In the genomic region with DNA sequence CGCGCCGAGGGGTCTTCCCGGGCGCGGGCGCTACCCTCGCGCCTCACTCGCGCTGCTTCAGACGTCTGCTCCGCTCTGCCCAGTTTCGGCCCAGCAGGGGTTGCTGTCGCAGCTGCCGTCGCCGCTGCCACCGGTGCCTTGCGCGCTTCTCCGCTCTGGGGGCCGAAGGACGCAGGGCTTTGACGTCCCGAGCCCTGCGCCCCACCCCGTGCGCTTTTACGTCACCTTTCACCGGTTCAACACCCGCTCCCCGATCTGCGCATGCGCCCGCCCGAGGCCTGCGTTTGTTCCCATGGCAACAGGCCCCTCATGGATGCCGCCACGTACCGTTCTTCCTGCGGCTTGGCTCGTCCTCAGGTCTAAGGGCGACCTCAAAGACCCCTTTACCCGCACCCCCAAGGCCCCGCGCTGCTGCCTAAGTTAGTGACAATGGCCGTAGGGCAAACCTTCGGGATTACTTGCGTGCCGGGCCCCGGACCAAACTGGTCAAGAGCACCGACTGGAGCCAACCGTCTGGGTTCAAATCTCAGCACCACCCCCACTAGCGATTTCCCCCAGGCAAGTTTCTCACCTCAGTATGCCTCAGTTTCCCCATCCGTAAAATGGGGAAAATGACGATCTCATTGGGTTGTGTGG, we compare ENCODE assay signal across 1 cellular context.
TF ChIP-seq lines count a peak whose summit lies in the region.

No MANE protein-coding gene starts in this region.

TF ChIP-seq in HepG2, 621 proteins besides CTCF, POLR2A, EP300 and RAD21 (continued from another document and continues in another):
- TF ChIP-seq HDAC6 (IDR thresholded peaks at IDR 0.05; ENCODE audit: low read depth, low read length): no peak
- TF ChIP-seq MYNN (CRISPR knock-in tag; IDR thresholded peaks at IDR 0.05; ENCODE audit: low read depth): no peak
- no peak for TF ChIP-seq ZNF343 (CRISPR knock-in tag; IDR thresholded peaks at IDR 0.05)
- peak; percentile 67 for TF ChIP-seq PHF20 (CRISPR knock-in tag; IDR thresholded peaks at IDR 0.05)
- peak; percentile 87 for TF ChIP-seq CREM (IDR thresholded peaks at IDR 0.05)
- peak; percentile 48; the same call in 1 of the 2 replicates for TF ChIP-seq CREM (CRISPR knock-in tag; IDR thresholded peaks at IDR 0.05)
- TF ChIP-seq ZNF10 (CRISPR knock-in tag; IDR thresholded peaks at IDR 0.05; ENCODE audit: borderline replicate concordance, low read depth): no peak
- no peak for TF ChIP-seq ZNF296 (CRISPR knock-in tag; conservative IDR thresholded peaks at IDR 0.05)
- peak; percentile 73 for TF ChIP-seq ZSCAN20 (CRISPR knock-in tag; IDR thresholded peaks at IDR 0.05; ENCODE audit: borderline replicate concordance)
- no peak for TF ChIP-seq POLR2AphosphoS2 (IDR thresholded peaks at IDR 0.05; ENCODE audit: low read depth, low read length)
- TF ChIP-seq, protein P1, sequence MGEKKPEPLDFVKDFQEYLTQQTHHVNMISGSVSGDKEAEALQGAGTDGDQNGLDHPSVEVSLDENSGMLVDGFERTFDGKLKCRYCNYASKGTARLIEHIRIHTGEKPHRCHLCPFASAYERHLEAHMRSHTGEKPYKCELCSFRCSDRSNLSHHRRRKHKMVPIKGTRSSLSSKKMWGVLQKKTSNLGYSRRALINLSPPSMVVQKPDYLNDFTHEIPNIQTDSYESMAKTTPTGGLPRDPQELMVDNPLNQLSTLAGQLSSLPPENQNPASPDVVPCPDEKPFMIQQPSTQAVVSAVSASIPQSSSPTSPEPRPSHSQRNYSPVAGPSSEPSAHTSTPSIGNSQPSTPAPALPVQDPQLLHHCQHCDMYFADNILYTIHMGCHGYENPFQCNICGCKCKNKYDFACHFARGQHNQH (CRISPR knock-in tag; IDR thresholded peaks at IDR 0.05): peak; percentile 47; the same call in 1 of the 2 replicates
- TF ChIP-seq FOSL1 (CRISPR knock-in tag; IDR thresholded peaks at IDR 0.05; ENCODE audit: borderline replicate concordance): 0 out of 2 replicates have a peak, but pooled peaks have one; percentile 11
- TF ChIP-seq ZFAT (CRISPR knock-in tag; conservative IDR thresholded peaks at IDR 0.05): no peak
- TF ChIP-seq KDM6A (CRISPR knock-in tag; IDR thresholded peaks at IDR 0.05; ENCODE audit: low read depth): no peak
- TF ChIP-seq SP2 (CRISPR knock-in tag; IDR thresholded peaks at IDR 0.05): peak; percentile 74
- 0 out of 2 replicates have a peak, but pooled peaks have one; percentile 22 for TF ChIP-seq ZNF331 (CRISPR knock-in tag; IDR thresholded peaks at IDR 0.05)
- TF ChIP-seq ZNF782 (CRISPR knock-in tag; IDR thresholded peaks at IDR 0.05; ENCODE audit: borderline replicate concordance): 0 out of 2 replicates have a peak, but pooled peaks have one; percentile 13
- TF ChIP-seq, protein P2, sequence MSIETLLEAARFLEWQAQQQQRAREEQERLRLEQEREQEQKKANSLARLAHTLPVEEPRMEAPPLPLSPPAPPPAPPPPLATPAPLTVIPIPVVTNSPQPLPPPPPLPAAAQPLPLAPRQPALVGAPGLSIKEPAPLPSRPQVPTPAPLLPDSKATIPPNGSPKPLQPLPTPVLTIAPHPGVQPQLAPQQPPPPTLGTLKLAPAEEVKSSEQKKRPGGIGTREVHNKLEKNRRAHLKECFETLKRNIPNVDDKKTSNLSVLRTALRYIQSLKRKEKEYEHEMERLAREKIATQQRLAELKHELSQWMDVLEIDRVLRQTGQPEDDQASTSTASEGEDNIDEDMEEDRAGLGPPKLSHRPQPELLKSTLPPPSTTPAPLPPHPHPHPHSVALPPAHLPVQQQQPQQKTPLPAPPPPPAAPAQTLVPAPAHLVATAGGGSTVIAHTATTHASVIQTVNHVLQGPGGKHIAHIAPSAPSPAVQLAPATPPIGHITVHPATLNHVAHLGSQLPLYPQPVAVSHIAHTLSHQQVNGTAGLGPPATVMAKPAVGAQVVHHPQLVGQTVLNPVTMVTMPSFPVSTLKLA (IDR thresholded peaks at IDR 0.05): peak; percentile 54
- TF ChIP-seq ASH2L (IDR thresholded peaks at IDR 0.05; ENCODE audit: insufficient read length, low read depth, low read length): peak; percentile 90
- TF ChIP-seq NR2C2 (CRISPR knock-in tag; IDR thresholded peaks at IDR 0.05; ENCODE audit: borderline replicate concordance): peak; percentile 40; the same call in 1 of the 2 replicates
- TF ChIP-seq RFX3 (CRISPR knock-in tag; IDR thresholded peaks at IDR 0.05): peak; percentile 100
- no peak for TF ChIP-seq HNF4G (IDR thresholded peaks at IDR 0.05; ENCODE audit: borderline replicate concordance, low read depth, low read length)
- TF ChIP-seq HNF4G (CRISPR knock-in tag; IDR thresholded peaks at IDR 0.05; ENCODE audit: borderline replicate concordance, low read depth): no peak
- no peak for TF ChIP-seq SMAD1 (CRISPR knock-in tag; IDR thresholded peaks at IDR 0.05; ENCODE audit: borderline replicate concordance, low read depth)
- 0 out of 2 replicates have a peak, but pooled peaks have one; percentile 54 for TF ChIP-seq ZNF773 (CRISPR knock-in tag; IDR thresholded peaks at IDR 0.05; ENCODE audit: borderline replicate concordance)
- peak; percentile 68; the same call in 1 of the 2 replicates for TF ChIP-seq SIN3B (IDR thresholded peaks at IDR 0.05; ENCODE audit: low read length)
- TF ChIP-seq, protein P3, sequence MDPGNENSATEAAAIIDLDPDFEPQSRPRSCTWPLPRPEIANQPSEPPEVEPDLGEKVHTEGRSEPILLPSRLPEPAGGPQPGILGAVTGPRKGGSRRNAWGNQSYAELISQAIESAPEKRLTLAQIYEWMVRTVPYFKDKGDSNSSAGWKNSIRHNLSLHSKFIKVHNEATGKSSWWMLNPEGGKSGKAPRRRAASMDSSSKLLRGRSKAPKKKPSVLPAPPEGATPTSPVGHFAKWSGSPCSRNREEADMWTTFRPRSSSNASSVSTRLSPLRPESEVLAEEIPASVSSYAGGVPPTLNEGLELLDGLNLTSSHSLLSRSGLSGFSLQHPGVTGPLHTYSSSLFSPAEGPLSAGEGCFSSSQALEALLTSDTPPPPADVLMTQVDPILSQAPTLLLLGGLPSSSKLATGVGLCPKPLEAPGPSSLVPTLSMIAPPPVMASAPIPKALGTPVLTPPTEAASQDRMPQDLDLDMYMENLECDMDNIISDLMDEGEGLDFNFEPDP (CRISPR knock-in tag; conservative IDR thresholded peaks at IDR 0.05): 0 out of 2 replicates have a peak, but pooled peaks have one; percentile 88
- TF ChIP-seq, protein P4, sequence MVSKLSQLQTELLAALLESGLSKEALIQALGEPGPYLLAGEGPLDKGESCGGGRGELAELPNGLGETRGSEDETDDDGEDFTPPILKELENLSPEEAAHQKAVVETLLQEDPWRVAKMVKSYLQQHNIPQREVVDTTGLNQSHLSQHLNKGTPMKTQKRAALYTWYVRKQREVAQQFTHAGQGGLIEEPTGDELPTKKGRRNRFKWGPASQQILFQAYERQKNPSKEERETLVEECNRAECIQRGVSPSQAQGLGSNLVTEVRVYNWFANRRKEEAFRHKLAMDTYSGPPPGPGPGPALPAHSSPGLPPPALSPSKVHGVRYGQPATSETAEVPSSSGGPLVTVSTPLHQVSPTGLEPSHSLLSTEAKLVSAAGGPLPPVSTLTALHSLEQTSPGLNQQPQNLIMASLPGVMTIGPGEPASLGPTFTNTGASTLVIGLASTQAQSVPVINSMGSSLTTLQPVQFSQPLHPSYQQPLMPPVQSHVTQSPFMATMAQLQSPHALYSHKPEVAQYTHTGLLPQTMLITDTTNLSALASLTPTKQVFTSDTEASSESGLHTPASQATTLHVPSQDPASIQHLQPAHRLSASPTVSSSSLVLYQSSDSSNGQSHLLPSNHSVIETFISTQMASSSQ (IDR thresholded peaks at IDR 0.05; ENCODE audit: low read depth): no peak
- TF ChIP-seq, protein P4 (CRISPR knock-in tag; IDR thresholded peaks at IDR 0.05; ENCODE audit: borderline replicate concordance): no peak
- TF ChIP-seq ZNF766 (CRISPR knock-in tag; IDR thresholded peaks at IDR 0.05; ENCODE audit: borderline replicate concordance): peak; percentile 73; the same call in 1 of the 2 replicates
- no peak for TF ChIP-seq SP1 (IDR thresholded peaks at IDR 0.05)
- TF ChIP-seq SP1 (CRISPR knock-in tag; IDR thresholded peaks at IDR 0.05): peak; percentile 61
- peak; percentile 31; the same call in 1 of the 2 replicates for TF ChIP-seq ZNF768 (CRISPR knock-in tag; IDR thresholded peaks at IDR 0.05)
- TF ChIP-seq ZNF557 (CRISPR knock-in tag; IDR thresholded peaks at IDR 0.05): no peak
- TF ChIP-seq ZNF329 (CRISPR knock-in tag; IDR thresholded peaks at IDR 0.05; ENCODE audit: low read depth): peak; percentile 29; the same call in 1 of the 2 replicates
- no peak for TF ChIP-seq ZBTB8A (CRISPR knock-in tag; IDR thresholded peaks at IDR 0.05; ENCODE audit: borderline replicate concordance, low read depth)
- TF ChIP-seq, protein P5, sequence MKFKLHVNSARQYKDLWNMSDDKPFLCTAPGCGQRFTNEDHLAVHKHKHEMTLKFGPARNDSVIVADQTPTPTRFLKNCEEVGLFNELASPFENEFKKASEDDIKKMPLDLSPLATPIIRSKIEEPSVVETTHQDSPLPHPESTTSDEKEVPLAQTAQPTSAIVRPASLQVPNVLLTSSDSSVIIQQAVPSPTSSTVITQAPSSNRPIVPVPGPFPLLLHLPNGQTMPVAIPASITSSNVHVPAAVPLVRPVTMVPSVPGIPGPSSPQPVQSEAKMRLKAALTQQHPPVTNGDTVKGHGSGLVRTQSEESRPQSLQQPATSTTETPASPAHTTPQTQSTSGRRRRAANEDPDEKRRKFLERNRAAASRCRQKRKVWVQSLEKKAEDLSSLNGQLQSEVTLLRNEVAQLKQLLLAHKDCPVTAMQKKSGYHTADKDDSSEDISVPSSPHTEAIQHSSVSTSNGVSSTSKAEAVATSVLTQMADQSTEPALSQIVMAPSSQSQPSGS (CRISPR knock-in tag; IDR thresholded peaks at IDR 0.05): peak; percentile 89
- no peak for TF ChIP-seq RBAK (CRISPR knock-in tag; IDR thresholded peaks at IDR 0.05)
- TF ChIP-seq ZNF720 (CRISPR knock-in tag; IDR thresholded peaks at IDR 0.05): no peak
- TF ChIP-seq ZNF337 (CRISPR knock-in tag; IDR thresholded peaks at IDR 0.05; ENCODE audit: borderline replicate concordance, low read depth): no peak
- no peak for TF ChIP-seq PRMT3 (CRISPR knock-in tag; IDR thresholded peaks at IDR 0.05; ENCODE audit: borderline replicate concordance, low read depth)
- peak; percentile 81 for TF ChIP-seq SAP130 (CRISPR knock-in tag; IDR thresholded peaks at IDR 0.05; ENCODE audit: low read depth)
- no peak for TF ChIP-seq NFE2L2 (IDR thresholded peaks at IDR 0.05; ENCODE audit: low read length)
- TF ChIP-seq SNAPC2 (CRISPR knock-in tag; IDR thresholded peaks at IDR 0.05): 0 out of 2 replicates have a peak, but pooled peaks have one; percentile 8
- TF ChIP-seq MEIS1 (CRISPR knock-in tag; IDR thresholded peaks at IDR 0.05; ENCODE audit: borderline replicate concordance): peak; percentile 60; the same call in 1 of the 2 replicates
- TF ChIP-seq TEAD3 (CRISPR knock-in tag; optimal IDR thresholded peaks at IDR 0.05; ENCODE audit: borderline replicate concordance): peak; percentile 41
- no peak for TF ChIP-seq ZNF75D (CRISPR knock-in tag; IDR thresholded peaks at IDR 0.05; ENCODE audit: borderline replicate concordance)
- TF ChIP-seq, protein P6, sequence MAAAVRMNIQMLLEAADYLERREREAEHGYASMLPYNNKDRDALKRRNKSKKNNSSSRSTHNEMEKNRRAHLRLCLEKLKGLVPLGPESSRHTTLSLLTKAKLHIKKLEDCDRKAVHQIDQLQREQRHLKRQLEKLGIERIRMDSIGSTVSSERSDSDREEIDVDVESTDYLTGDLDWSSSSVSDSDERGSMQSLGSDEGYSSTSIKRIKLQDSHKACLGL (CRISPR knock-in tag; IDR thresholded peaks at IDR 0.05): peak; percentile 66
- TF ChIP-seq, protein P7, sequence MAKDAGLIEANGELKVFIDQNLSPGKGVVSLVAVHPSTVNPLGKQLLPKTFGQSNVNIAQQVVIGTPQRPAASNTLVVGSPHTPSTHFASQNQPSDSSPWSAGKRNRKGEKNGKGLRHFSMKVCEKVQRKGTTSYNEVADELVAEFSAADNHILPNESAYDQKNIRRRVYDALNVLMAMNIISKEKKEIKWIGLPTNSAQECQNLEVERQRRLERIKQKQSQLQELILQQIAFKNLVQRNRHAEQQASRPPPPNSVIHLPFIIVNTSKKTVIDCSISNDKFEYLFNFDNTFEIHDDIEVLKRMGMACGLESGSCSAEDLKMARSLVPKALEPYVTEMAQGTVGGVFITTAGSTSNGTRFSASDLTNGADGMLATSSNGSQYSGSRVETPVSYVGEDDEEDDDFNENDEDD (CRISPR knock-in tag; IDR thresholded peaks at IDR 0.05; ENCODE audit: borderline replicate concordance): 0 out of 2 replicates have a peak, but pooled peaks have one; percentile 46
- TF ChIP-seq, protein P8, sequence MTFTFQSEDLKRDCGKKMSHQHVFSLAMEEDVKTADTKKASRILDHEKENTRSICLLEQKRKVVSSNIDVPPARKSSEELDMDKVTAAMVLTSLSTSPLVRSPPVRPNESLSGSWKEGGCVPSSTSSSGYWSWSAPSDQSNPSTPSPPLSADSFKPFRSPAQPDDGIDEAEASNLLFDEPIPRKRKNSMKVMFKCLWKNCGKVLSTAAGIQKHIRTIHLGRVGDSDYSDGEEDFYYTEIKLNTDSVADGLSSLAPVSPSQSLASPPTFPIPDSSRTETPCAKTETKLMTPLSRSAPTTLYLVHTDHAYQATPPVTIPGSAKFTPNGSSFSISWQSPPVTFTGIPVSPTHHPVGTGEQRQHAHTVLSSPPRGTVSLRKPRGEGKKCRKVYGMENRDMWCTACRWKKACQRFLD (CRISPR knock-in tag; IDR thresholded peaks at IDR 0.05; ENCODE audit: borderline replicate concordance): no peak
- TF ChIP-seq FOXC1 (CRISPR knock-in tag; IDR thresholded peaks at IDR 0.05; ENCODE audit: borderline replicate concordance): peak; percentile 38; the same call in 1 of the 2 replicates
- TF ChIP-seq, protein P9, sequence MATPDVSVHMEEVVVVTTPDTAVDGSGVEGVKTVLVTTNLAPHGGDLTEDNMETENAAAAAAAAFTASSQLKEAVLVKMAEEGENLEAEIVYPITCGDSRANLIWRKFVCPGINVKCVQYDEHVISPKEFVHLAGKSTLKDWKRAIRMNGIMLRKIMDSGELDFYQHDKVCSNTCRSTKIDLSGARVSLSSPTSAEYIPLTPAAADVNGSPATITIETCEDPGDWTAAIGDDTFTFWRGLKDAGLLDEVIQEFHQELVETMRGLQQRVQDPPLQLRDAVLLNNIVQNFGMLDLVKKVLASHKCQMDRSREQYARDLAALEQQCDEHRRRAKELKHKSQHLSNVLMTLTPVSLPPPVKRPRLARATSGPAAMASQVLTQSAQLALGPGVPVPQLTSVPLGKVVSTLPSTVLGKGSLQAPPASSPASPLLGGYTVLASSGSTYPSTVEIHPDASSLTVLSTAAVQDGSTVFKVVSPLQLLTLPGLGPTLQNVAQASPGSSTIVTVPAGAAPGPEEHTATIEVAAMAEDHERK (CRISPR knock-in tag; IDR thresholded peaks at IDR 0.05; ENCODE audit: low read depth): peak; percentile 73
- no peak for TF ChIP-seq HHEX (CRISPR knock-in tag; IDR thresholded peaks at IDR 0.05)
